11 cellular contexts compared by ENCODE assay signal in the genomic region with DNA sequence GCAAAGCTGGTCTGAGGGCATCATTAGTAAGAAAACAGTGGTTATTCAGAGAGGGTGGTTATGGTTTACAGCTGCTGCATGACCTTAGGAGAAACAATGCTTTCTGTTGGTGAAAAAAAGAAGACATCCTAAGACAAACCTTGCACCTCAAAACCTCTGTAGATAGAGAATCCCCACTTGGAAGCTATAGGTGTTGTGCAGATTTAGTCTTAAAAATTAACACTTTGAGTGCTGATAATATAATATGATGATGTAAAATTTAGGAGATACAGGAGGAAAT. TPM values are rescaled to one million over a fixed set of nuclear protein-coding genes. Genes with fewer than 3 reads are reported as not detected.
DNase-seq lines count a peak whose midpoint lies in the region; ATAC-seq, FAIRE-seq and TF ChIP-seq lines count a peak whose summit lies in the region.
"Had no signal": no experiment of that assay in that cellular context is flagged by ENCODE, and none has a peak within 500 bp of the region (broad histone marks: within the 10 kb centered on the region; RNA-seq: fewer than 3 reads in every experiment).

No MANE protein-coding gene starts in this region.

- peak overlapping the region; percentile 53 for H3K56ac ChIP-seq in mesendoderm (ENCODE audit: low read length)

- no peak overlapping the region for H2BK15ac ChIP-seq in mesendoderm (replicated peaks; ENCODE audit: low read depth)

- H3K79me2 ChIP-seq in GM23248 (ENCODE audit: insufficient read depth) (peaks cover 66% of the 10 kb centered on the region), mesendoderm (ENCODE audit: control insufficient read depth, insufficient read depth, low read length) (peaks cover 21% of the 10 kb centered on the region)

- H3K4me1 Mint-ChIP-seq in activated B cell treated with CpG ODN at 0.5 μM for 24 hours = peaks cover 86% of the 10 kb centered on the region

- H3K27ac Mint-ChIP-seq in activated B cell treated with CpG ODN at 0.5 μM for 24 hours = peak overlapping the region; percentile 90

- no peak overlapping the region for H3K23ac ChIP-seq in mesendoderm (ENCODE audit: low read length)

- in situ Hi-C loops in GM23248 (cut with MboI) = no loop called here

- H3K9me2 ChIP-seq in GM23248 (ENCODE audit: insufficient read depth) = no peaks in the 10 kb centered on the region

- H3K79me1 ChIP-seq in mesendoderm (ENCODE audit: low read length) = peaks cover 20% of the 10 kb centered on the region

- no peaks in the 10 kb centered on the region for H3K27me3 Mint-ChIP-seq in activated B cell treated with CpG ODN at 0.5 μM for 24 hours

- TF ChIP-seq CTCF in activated B cell treated with CpG ODN at 0.5 μM for 24 hours (IDR thresholded peaks at IDR 0.05) (no peak), kidney (IDR thresholded peaks at IDR 0.05; ENCODE audit: borderline replicate concordance, extremely low read depth, insufficient read depth) (no peak)

- H2AFZ ChIP-seq in GM23248 = peak overlapping the region; percentile 86

- H3K4me3 Mint-ChIP-seq in activated B cell treated with CpG ODN at 0.5 μM for 24 hours = peak overlapping the region; percentile 91

- peaks cover 74% of the 10 kb centered on the region for H3K4me1 ChIP-seq in BLaER1
- peaks cover 39% of the 10 kb centered on the region for H3K4me1 ChIP-seq in GM23248 (ENCODE audit: insufficient read depth)
- peaks cover 8% of the 10 kb centered on the region for H3K4me1 ChIP-seq in mesendoderm (ENCODE audit: control insufficient read depth, low read depth, low read length)
- H3K4me1 ChIP-seq in kidney (ENCODE audit: control insufficient read depth in 1 of 2, insufficient read depth in 1 of 2, low read depth in 1 of 2, low read length in 2 of 2) = peaks cover 9 to 11% of the 10 kb centered on the region in 2 donors

- ATAC-seq in activated B cell treated with CpG ODN at 0.5 μM for 24 hours (ENCODE audit: low read depth) = no peak
- ATAC-seq in HG02840 (IDR thresholded peaks at IDR 0.05; ENCODE audit: low FRiP score, unreplicated experiment) = no peak
- no peak for ATAC-seq in HG02642 (IDR thresholded peaks at IDR 0.05; ENCODE audit: poor library complexity, unreplicated experiment)

- peaks cover 8% of the 10 kb centered on the region; the same call in 1 of the 2 replicates for H3K36me3 ChIP-seq in BLaER1
- no peaks in the 10 kb centered on the region for H3K36me3 ChIP-seq in GM23248 (ENCODE audit: low read depth)
- no peaks in the 10 kb centered on the region for H3K36me3 ChIP-seq in mesendoderm (ENCODE audit: control insufficient read depth, insufficient read depth, low read length)
- no peaks in the 10 kb centered on the region for H3K36me3 ChIP-seq in kidney (ENCODE audit: control insufficient read depth in 1 of 2, insufficient read depth in 2 of 2, low read length in 2 of 2)

- DNase-seq in GM23248 (no peak), activated B cell treated with CpG ODN at 0.5 μM for 24 hours (no peak), mesendoderm (no peak), NCI-H748 treated with DMSO at 0.1 percent for 48 hours (lab: John Stamatoyannopoulos, UW) (no peak), kidney (no peak)
- DNase-seq: DMS79 treated with DMSO at 0.1 percent for 48 hours, head of caudate nucleus, NCI-H2107 had no signal

- H3K9me3 ChIP-seq in BLaER1 (no peaks in the 10 kb centered on the region), GM23248 (ENCODE audit: low read depth) (no peaks in the 10 kb centered on the region), kidney (ENCODE audit: control insufficient read depth in 1 of 2, low read length in 2 of 2) (no peaks in the 10 kb centered on the region)

- no peaks in the 10 kb centered on the region for H3K27me3 ChIP-seq in BLaER1
- H3K27me3 ChIP-seq in GM23248 (replicated peaks; ENCODE audit: insufficient read depth) = no peaks in the 10 kb centered on the region
- H3K27me3 ChIP-seq in mesendoderm (ENCODE audit: insufficient read depth, low read length, poor library complexity) = no peaks in the 10 kb centered on the region

- POLR2A ChIA-PET in activated B cell treated with CpG ODN at 0.5 μM for 24 hours (lab: Charles Lee) = interaction anchor here (3.0 to 3.4 kb wide), 2 partner anchors 19 to 48 kb away, joined by 32 to 73 read pairs; no protein-coding TSS in a partner anchor

- H3K9me3 Mint-ChIP-seq in activated B cell treated with CpG ODN at 0.5 μM for 24 hours = no peaks in the 10 kb centered on the region

- H4K8ac ChIP-seq in mesendoderm (ENCODE audit: low read depth, low read length) = no peak overlapping the region

- H3K36me3 Mint-ChIP-seq in activated B cell treated with CpG ODN at 0.5 μM for 24 hours (ENCODE audit: low read depth) = peaks cover 26% of the 10 kb centered on the region

- intact Hi-C loops in activated B cell treated with CpG ODN at 0.5 μM for 24 hours (cut with micrococcal nuclease) (no loop called here), kidney (cut with DNase I) (no loop called here)

- no peak overlapping the region for H2BK120ac ChIP-seq in mesendoderm (ENCODE audit: low read depth, low read length)

- H3K4ac ChIP-seq in mesendoderm (ENCODE audit: low read depth, low read length) = no peak overlapping the region

- no peak overlapping the region for H3K4me3 ChIP-seq in BLaER1
- no peak overlapping the region for H3K4me3 ChIP-seq in GM23248
- no peak overlapping the region for H3K4me3 ChIP-seq in mesendoderm (ENCODE audit: low read length)
- no peak overlapping the region for H3K4me3 ChIP-seq in kidney (ENCODE audit: low read length in 2 of 2)

- peaks cover 26% of the 10 kb centered on the region for H4K20me1 ChIP-seq in BLaER1
- no peaks in the 10 kb centered on the region for H4K20me1 ChIP-seq in GM23248 (ENCODE audit: insufficient read depth)

- FAIRE-seq in kidney (lab: Jason Lieb, UNC) = no peak

- H2BK5ac ChIP-seq in mesendoderm (ENCODE audit: low read length) = no peak overlapping the region

- H3K4me2 ChIP-seq in BLaER1 (peak overlapping the region; percentile 76), GM23248 (ENCODE audit: unreplicated experiment) (no peak overlapping the region), mesendoderm (ENCODE audit: low read length) (no peak overlapping the region)

- CTCF ChIA-PET in activated B cell treated with CpG ODN at 0.5 μM for 24 hours (lab: Charles Lee) = interaction anchor here (1.2 to 3.4 kb wide), 3 partner anchors 14 to 47 kb away, joined by 4 to 24 read pairs (median 6); no protein-coding TSS in a partner anchor

- H3K9ac ChIP-seq in BLaER1 (no peak overlapping the region), GM23248 (peak overlapping the region; percentile 97; the same call in 1 of the 2 replicates), mesendoderm (ENCODE audit: low read length) (peak overlapping the region; percentile 24), kidney (ENCODE audit: low read length in 2 of 2) (no peak overlapping the region)

- H3F3A ChIP-seq in GM23248 (ENCODE audit: insufficient read depth) = peaks cover 14% of the 10 kb centered on the region

- H3K18ac ChIP-seq in mesendoderm (ENCODE audit: low read length) = no peak overlapping the region

- no peak overlapping the region for H2AK5ac ChIP-seq in mesendoderm (ENCODE audit: low read length)

- peak overlapping the region; percentile 68 for H4K5ac ChIP-seq in mesendoderm (ENCODE audit: low read length)

- H3K27ac ChIP-seq in BLaER1 (no peak overlapping the region), GM23248 (no peak overlapping the region), mesendoderm (ENCODE audit: low read depth, low read length) (no peak overlapping the region), kidney (ENCODE audit: low read depth in 2 of 2, low read length in 2 of 2) (no peak overlapping the region)

RNA-seq across cellular contexts. Expression of a gene that starts 1.4 kb away (rescaled TPM):
- 22.8 and 49.0 TPM in 2 replicates for total RNA-seq in GM23248 (2014; rRNA removed; shearing (Covaris generic))
- polyA plus RNA-seq in GM23248 (2016; fragmentation: Nextera tagmentation; extraction: Ambion mirVana) (94.9 and 96.0 TPM in 2 replicates), kidney (ENCODE audit: insufficient read depth, low read depth, low replicate concordance) (4.4 TPM)
- total RNA-seq in activated B cell treated with CpG ODN at 0.5 μM for 24 hours (15.3 and 16.8 TPM in 2 replicates), kidney (2.5 TPM)
- polyA plus RNA-seq in mesendoderm (2013, experiment 1 of 2) = 311 TPM
- 308 TPM for polyA plus RNA-seq in mesendoderm (2013, experiment 2 of 2)

RNA-seq across cellular contexts. Expression of a gene that starts 1.4 kb away (rescaled TPM):
- total RNA-seq in GM23248 (2014; rRNA removed; shearing (Covaris generic)) = 32.1 and 52.2 TPM in 2 replicates
- 54.3 and 66.3 TPM in 2 replicates for polyA plus RNA-seq in GM23248 (2016; fragmentation: Nextera tagmentation; extraction: Ambion mirVana)
- total RNA-seq in activated B cell treated with CpG ODN at 0.5 μM for 24 hours = 58.5 and 59.3 TPM in 2 replicates
- 37.2 TPM for polyA plus RNA-seq in mesendoderm (2013, experiment 1 of 2)
- polyA plus RNA-seq in mesendoderm (2013, experiment 2 of 2) = 36.5 TPM
- total RNA-seq in kidney = 56.9 TPM
- polyA plus RNA-seq in kidney (ENCODE audit: insufficient read depth, low read depth, low replicate concordance) = 41.7 TPM

RNA-seq across cellular contexts. Expression of a gene that starts 20.4 kb away (rescaled TPM):
- 2.8 and 7.1 TPM in 2 replicates for total RNA-seq in GM23248 (2014; rRNA removed; shearing (Covaris generic))
- polyA plus RNA-seq in GM23248 (2016; fragmentation: Nextera tagmentation; extraction: Ambion mirVana) (3.6 and 3.9 TPM in 2 replicates), kidney (ENCODE audit: insufficient read depth, low read depth, low replicate concordance) (5.3 TPM)
- total RNA-seq in activated B cell treated with CpG ODN at 0.5 μM for 24 hours (0.44 and 0.66 TPM in 2 replicates), kidney (4.8 TPM)
- polyA plus RNA-seq in mesendoderm (2013, experiment 1 of 2) = 1.0 TPM
- 0.97 TPM for polyA plus RNA-seq in mesendoderm (2013, experiment 2 of 2)

RNA-seq across cellular contexts. Expression of a gene that starts 49.8 kb away (rescaled TPM):
- total RNA-seq in GM23248 (2014; rRNA removed; shearing (Covaris generic)) = 0.22 TPM in 1 of 2 replicates, not detected in the other
- polyA plus RNA-seq in GM23248 (2016; fragmentation: Nextera tagmentation; extraction: Ambion mirVana) (0.25 and 0.31 TPM in 2 replicates), kidney (ENCODE audit: insufficient read depth, low read depth, low replicate concordance) (1.4 TPM)
- total RNA-seq in activated B cell treated with CpG ODN at 0.5 μM for 24 hours (not detected in 2 replicates), kidney (2.8 TPM)
- 0.35 TPM for polyA plus RNA-seq in mesendoderm (2013, experiment 1 of 2)
- 0.38 TPM for polyA plus RNA-seq in mesendoderm (2013, experiment 2 of 2)

Comparison
In these comparisons a context has a peak if more than half of its experiments do, and no peak if none do; other contexts are left out.
1. H3K9ac ChIP-seq: peak in GM23248 (single experiment) and mesendoderm (single experiment); none in BLaER1 (single experiment) and kidney (0 of 2).